Comparison of ENCODE assay signal across 10 cellular contexts in the genomic region with DNA sequence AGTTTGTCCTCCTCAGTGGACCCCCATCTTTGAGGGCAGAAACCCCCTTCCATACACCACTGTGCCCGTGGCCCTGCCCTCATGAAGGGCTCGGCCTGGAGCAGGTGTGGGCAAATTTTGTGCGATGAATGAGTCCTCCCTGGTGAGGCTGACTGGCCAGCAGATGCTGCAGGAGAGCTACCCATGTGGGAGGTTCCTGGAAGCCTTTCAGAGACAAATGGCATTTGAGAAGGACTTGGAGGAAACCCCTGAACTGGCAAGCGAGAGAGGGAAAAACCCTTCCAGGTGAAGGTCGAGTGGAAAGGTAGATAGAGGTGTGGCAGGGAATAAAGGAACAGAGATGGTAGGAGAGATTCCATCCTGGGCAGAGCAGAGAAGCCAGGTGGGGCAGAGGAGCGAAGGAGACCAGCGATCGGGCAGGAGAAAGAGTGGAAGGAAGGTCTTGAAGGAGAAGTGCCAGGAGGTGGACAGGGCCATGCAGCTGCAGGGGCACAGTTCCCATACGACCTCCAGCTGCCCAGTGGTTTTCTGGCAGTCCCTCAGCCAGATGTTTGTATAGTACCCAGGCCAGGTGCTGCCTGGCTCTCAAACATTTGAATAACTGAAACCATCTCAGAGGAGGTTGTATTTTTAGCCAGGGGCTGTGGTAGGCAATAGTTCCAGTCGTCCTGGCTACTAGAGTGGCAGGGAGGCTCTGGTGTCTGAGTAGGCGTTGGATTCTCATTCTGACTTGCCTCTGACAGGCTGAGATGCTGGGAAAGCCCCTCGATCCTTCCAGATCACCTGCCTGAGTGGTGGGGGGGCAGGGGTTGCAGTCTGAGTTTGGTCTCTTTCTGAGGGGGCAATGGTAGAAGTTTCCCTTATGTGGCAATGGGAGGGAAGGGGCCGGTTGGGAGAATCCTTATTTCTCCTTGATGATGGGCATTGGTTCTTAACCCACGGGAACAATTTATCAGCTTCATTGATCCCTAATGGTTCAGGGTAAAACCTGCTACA. TPM values are rescaled to one million over a fixed set of nuclear protein-coding genes. Genes with fewer than 3 reads are reported as not detected.
DNase-seq lines count a peak whose midpoint lies in the region; ATAC-seq and TF ChIP-seq lines count a peak whose summit lies in the region.
"Had no signal": no experiment of that assay in that cellular context is flagged by ENCODE, and none has a peak within 500 bp of the region (broad histone marks: within the 10 kb centered on the region; RNA-seq: fewer than 3 reads in every experiment).

No MANE protein-coding gene starts in this region.

- TF ChIP-seq CTCF in chondrocyte (IDR thresholded peaks at IDR 0.05) (no peak), brain microvascular endothelial cell (IDR thresholded peaks at IDR 0.05; ENCODE audit: low read depth, low read length, missing control alignments) (no peak)

- no peaks in the 10 kb centered on the region for H3K9me3 Mint-ChIP-seq in chondrocyte (ENCODE audit: low read depth)

- H3K36me3 ChIP-seq in brain microvascular endothelial cell (replicated peaks) = no peaks in the 10 kb centered on the region

- no peak for DNase-seq in chondrocyte (ENCODE audit: low spot score)
- DNase-seq in brain microvascular endothelial cell = no peak
- no peak for DNase-seq in NCI-H2227 treated with DMSO at 0.1 percent for 48 hours (lab: John Stamatoyannopoulos, UW)
- DNase-seq in NCI-H82 treated with DMSO at 0.1 percent for 48 hours (lab: John Stamatoyannopoulos, UW; ENCODE audit: unreplicated experiment) = no peak
- DNase-seq: T-cell had no signal

- ATAC-seq in GM18505 (IDR thresholded peaks at IDR 0.05; ENCODE audit: unreplicated experiment) (peak; percentile 90), GM19463 (IDR thresholded peaks at IDR 0.05; ENCODE audit: unreplicated experiment) (peak; percentile 93), HG03139 (IDR thresholded peaks at IDR 0.05; ENCODE audit: unreplicated experiment) (peak; percentile 94), SK-N-SH treated with all-trans-retinoic acid at 6 μM for 48 hours (no peak)
- ATAC-seq: HCT116, T-cell had no signal

- peaks cover 41% of the 10 kb centered on the region for H3K4me1 Mint-ChIP-seq in chondrocyte (ENCODE audit: low read depth)

- no peak for TF ChIP-seq POLR2A in GM18505 (IDR thresholded peaks at IDR 0.05; ENCODE audit: borderline replicate concordance, extremely low read depth, insufficient read depth, insufficient read length)

- in situ Hi-C loops in brain microvascular endothelial cell (cut with HindIII; ENCODE audit: low pct_ligation_motif_present, low sequenced_read_pairs) = no loop called here

- no peak overlapping the region for H3K4me3 ChIP-seq in brain microvascular endothelial cell (ENCODE audit: low read depth, low read length)

- H3K4me3 Mint-ChIP-seq in chondrocyte (ENCODE audit: unreplicated experiment) = no peak overlapping the region
- H3K4me3 Mint-ChIP-seq: T-cell had no signal

- no peaks in the 10 kb centered on the region for H3K27me3 ChIP-seq in brain microvascular endothelial cell (replicated peaks)

- H3K27ac ChIP-seq in brain microvascular endothelial cell = no peak overlapping the region

- peak overlapping the region; percentile 74 for H3K27ac Mint-ChIP-seq in chondrocyte (ENCODE audit: unreplicated experiment)
- H3K27ac Mint-ChIP-seq: T-cell had no signal

- no peaks in the 10 kb centered on the region for H3K36me3 Mint-ChIP-seq in chondrocyte (ENCODE audit: low read depth)
- H3K36me3 Mint-ChIP-seq: T-cell had no signal

- H3K27me3 Mint-ChIP-seq in chondrocyte (ENCODE audit: low read depth) = no peaks in the 10 kb centered on the region

TF ChIP-seq in SK-N-SH treated with all-trans-retinoic acid at 6 μM for 48 hours, 23 proteins besides CTCF, POLR2A, EP300 and RAD21 (continues in another document):
- TF ChIP-seq CSRNP3 (CRISPR knock-in tag; IDR thresholded peaks at IDR 0.05) = no peak
- no peak for TF ChIP-seq PPARA (CRISPR knock-in tag; IDR thresholded peaks at IDR 0.05; ENCODE audit: borderline replicate concordance)
- TF ChIP-seq OSR1 (CRISPR knock-in tag; IDR thresholded peaks at IDR 0.05) = no peak
- TF ChIP-seq, protein P1, sequence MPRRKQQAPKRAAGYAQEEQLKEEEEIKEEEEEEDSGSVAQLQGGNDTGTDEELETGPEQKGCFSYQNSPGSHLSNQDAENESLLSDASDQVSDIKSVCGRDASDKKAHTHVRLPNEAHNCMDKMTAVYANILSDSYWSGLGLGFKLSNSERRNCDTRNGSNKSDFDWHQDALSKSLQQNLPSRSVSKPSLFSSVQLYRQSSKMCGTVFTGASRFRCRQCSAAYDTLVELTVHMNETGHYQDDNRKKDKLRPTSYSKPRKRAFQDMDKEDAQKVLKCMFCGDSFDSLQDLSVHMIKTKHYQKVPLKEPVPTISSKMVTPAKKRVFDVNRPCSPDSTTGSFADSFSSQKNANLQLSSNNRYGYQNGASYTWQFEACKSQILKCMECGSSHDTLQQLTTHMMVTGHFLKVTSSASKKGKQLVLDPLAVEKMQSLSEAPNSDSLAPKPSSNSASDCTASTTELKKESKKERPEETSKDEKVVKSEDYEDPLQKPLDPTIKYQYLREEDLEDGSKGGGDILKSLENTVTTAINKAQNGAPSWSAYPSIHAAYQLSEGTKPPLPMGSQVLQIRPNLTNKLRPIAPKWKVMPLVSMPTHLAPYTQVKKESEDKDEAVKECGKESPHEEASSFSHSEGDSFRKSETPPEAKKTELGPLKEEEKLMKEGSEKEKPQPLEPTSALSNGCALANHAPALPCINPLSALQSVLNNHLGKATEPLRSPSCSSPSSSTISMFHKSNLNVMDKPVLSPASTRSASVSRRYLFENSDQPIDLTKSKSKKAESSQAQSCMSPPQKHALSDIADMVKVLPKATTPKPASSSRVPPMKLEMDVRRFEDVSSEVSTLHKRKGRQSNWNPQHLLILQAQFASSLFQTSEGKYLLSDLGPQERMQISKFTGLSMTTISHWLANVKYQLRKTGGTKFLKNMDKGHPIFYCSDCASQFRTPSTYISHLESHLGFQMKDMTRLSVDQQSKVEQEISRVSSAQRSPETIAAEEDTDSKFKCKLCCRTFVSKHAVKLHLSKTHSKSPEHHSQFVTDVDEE (CRISPR knock-in tag; IDR thresholded peaks at IDR 0.05) = no peak
- no peak for TF ChIP-seq ESRRG (CRISPR knock-in tag; IDR thresholded peaks at IDR 0.05)
- no peak for TF ChIP-seq BACH2 (CRISPR knock-in tag; IDR thresholded peaks at IDR 0.05; ENCODE audit: borderline replicate concordance)
- TF ChIP-seq PATZ1 (CRISPR knock-in tag; IDR thresholded peaks at IDR 0.05; ENCODE audit: borderline replicate concordance) = no peak
- TF ChIP-seq, protein P2, sequence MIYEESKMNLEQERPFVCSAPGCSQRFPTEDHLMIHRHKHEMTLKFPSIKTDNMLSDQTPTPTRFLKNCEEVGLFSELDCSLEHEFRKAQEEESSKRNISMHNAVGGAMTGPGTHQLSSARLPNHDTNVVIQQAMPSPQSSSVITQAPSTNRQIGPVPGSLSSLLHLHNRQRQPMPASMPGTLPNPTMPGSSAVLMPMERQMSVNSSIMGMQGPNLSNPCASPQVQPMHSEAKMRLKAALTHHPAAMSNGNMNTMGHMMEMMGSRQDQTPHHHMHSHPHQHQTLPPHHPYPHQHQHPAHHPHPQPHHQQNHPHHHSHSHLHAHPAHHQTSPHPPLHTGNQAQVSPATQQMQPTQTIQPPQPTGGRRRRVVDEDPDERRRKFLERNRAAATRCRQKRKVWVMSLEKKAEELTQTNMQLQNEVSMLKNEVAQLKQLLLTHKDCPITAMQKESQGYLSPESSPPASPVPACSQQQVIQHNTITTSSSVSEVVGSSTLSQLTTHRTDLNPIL (CRISPR knock-in tag; IDR thresholded peaks at IDR 0.05; ENCODE audit: low read depth) = no peak
- TF ChIP-seq ZNF8 (CRISPR knock-in tag; IDR thresholded peaks at IDR 0.05) = no peak
- no peak for TF ChIP-seq POU6F1 (CRISPR knock-in tag; IDR thresholded peaks at IDR 0.05; ENCODE audit: borderline replicate concordance, low read depth)
- TF ChIP-seq TOX (CRISPR knock-in tag; IDR thresholded peaks at IDR 0.05; ENCODE audit: borderline replicate concordance) = no peak

RNA-seq across cellular contexts. Expression of gene FBXL14, which starts 40.1 kb away (rescaled TPM):
- 6.1 to 6.4 TPM (median 6.3 TPM) in 3 replicates for total RNA-seq in chondrocyte
